ENCODE assay signal across 15 cellular contexts in the genomic region with DNA sequence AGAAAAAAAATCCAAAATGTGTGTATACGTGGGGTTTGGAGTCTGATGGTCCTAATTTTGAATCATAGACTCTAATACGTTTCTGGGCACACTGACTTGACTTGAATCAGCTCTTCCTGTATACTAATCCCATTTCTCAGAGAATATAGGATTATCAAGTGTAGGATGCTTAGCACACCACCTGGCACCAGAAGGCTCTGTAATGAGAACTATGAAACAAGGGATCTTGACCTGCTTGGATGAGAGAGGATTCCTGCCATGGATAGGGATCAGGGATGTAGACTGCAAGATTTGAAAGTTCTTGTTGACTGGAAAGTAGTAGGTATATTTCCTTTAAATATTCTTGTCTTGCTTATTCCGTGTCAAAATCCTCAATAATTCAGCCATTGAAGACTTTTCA. TPM values are rescaled to one million over a fixed set of nuclear protein-coding genes. Genes with fewer than 3 reads are reported as not detected.
A peak's percentile ranks its signal among the peaks of the same experiment; 100 is the strongest.
DNase-seq lines count a peak whose midpoint lies in the region; ATAC-seq and TF ChIP-seq lines count a peak whose summit lies in the region.
"Had no signal": no experiment of that assay in that cellular context is flagged by ENCODE, and none has a peak within 500 bp of the region (broad histone marks: within the 10 kb centered on the region; RNA-seq: fewer than 3 reads in every experiment).

No MANE protein-coding gene starts in this region.

- peak overlapping the region; percentile 5 for H3K27ac Mint-ChIP-seq in T-helper 2 cell treated with Interferon-gamma antibody and Interleukin-4, amounts not matched to agents 5 μg/mL and 100 μg/mL, for 36 hours
- peak overlapping the region in 2 of 3 donors; percentile 16 to 50 for H3K27ac Mint-ChIP-seq in IgD-negative memory B cell
- H3K27ac Mint-ChIP-seq in WTC11: peak overlapping the region; percentile 24; the same call in 1 of the 2 replicates
- peak overlapping the region; percentile 26 for H3K27ac Mint-ChIP-seq in progenitor cell of endocrine pancreas

- no peak for DNase-seq in T-helper 2 cell treated with Interferon-gamma antibody and Interleukin-4, amounts not matched to agents 5 μg/mL and 100 μg/mL, for 36 hours (ENCODE audit: low spot score)
- DNase-seq in T-helper 2 cell (no peak), WTC11 (ENCODE audit: low spot score) (no peak), progenitor cell of endocrine pancreas (ENCODE audit: low spot score, unreplicated experiment) (no peak), GM03348 (ENCODE audit: low spot score) (no peak), NCI-H1092 treated with DMSO at 0.1 percent for 48 hours (lab: John Stamatoyannopoulos, UW) (no peak), mesenteric fat pad (ENCODE audit: low spot score) (no peak)
- DNase-seq: 8988T, DMS79, Karpas-422, NCI-H1417 treated with DMSO at 0.1 percent for 48 hours, NCI-H2029 treated with DMSO at 0.1 percent for 48 hours, NCI-H526 treated with DMSO at 0.1 percent for 48 hours, SHP77 had no signal

- POLR2A ChIA-PET in WTC11 (lab: Charles Lee): no interaction called here

- H3K4me1 Mint-ChIP-seq in T-helper 2 cell treated with Interferon-gamma antibody and Interleukin-4, amounts not matched to agents 5 μg/mL and 100 μg/mL, for 36 hours (ENCODE audit: low read depth): peaks cover 32% of the 10 kb centered on the region
- H3K4me1 Mint-ChIP-seq in IgD-negative memory B cell: peaks cover 38 to 50% (median 40%) of the 10 kb centered on the region in 3 donors
- peaks cover 50% of the 10 kb centered on the region for H3K4me1 Mint-ChIP-seq in WTC11
- peaks cover 17% of the 10 kb centered on the region for H3K4me1 Mint-ChIP-seq in progenitor cell of endocrine pancreas (ENCODE audit: low read depth)

- TF ChIP-seq CTCF in WTC11 (IDR thresholded peaks at IDR 0.05) (no peak), progenitor cell of endocrine pancreas (IDR thresholded peaks at IDR 0.05; ENCODE audit: unreplicated experiment) (no peak)

- no peak overlapping the region for H3K4me3 Mint-ChIP-seq in T-helper 2 cell treated with Interferon-gamma antibody and Interleukin-4, amounts not matched to agents 5 μg/mL and 100 μg/mL, for 36 hours
- H3K4me3 Mint-ChIP-seq in IgD-negative memory B cell (peak overlapping the region in 2 of 4 donors; percentile 14 to 16), WTC11 (no peak overlapping the region), progenitor cell of endocrine pancreas (ENCODE audit: low read depth) (no peak overlapping the region)

- no peak for ATAC-seq in WTC11

- CTCF ChIA-PET in WTC11 (lab: Charles Lee): no interaction called here

- no peaks in the 10 kb centered on the region for H3K27me3 Mint-ChIP-seq in T-helper 2 cell treated with Interferon-gamma antibody and Interleukin-4, amounts not matched to agents 5 μg/mL and 100 μg/mL, for 36 hours (ENCODE audit: low read depth)
- H3K27me3 Mint-ChIP-seq in IgD-negative memory B cell (no peaks in the 10 kb centered on the region), WTC11 (ENCODE audit: low read depth) (no peaks in the 10 kb centered on the region), progenitor cell of endocrine pancreas (no peaks in the 10 kb centered on the region)

- peaks cover 4% of the 10 kb centered on the region for H3K36me3 Mint-ChIP-seq in T-helper 2 cell treated with Interferon-gamma antibody and Interleukin-4, amounts not matched to agents 5 μg/mL and 100 μg/mL, for 36 hours (ENCODE audit: low read depth)
- H3K36me3 Mint-ChIP-seq in IgD-negative memory B cell (peaks cover 1% of the 10 kb centered on the region), WTC11 (peaks cover 8% of the 10 kb centered on the region), progenitor cell of endocrine pancreas (ENCODE audit: insufficient read depth) (peaks cover 2% of the 10 kb centered on the region)

- no peaks in the 10 kb centered on the region for H3K9me3 Mint-ChIP-seq in T-helper 2 cell treated with Interferon-gamma antibody and Interleukin-4, amounts not matched to agents 5 μg/mL and 100 μg/mL, for 36 hours
- H3K9me3 Mint-ChIP-seq in IgD-negative memory B cell: no peaks in the 10 kb centered on the region
- no peaks in the 10 kb centered on the region for H3K9me3 Mint-ChIP-seq in WTC11
- H3K9me3 Mint-ChIP-seq in progenitor cell of endocrine pancreas (ENCODE audit: low read depth): no peaks in the 10 kb centered on the region

TF ChIP-seq in WTC11, 78 proteins besides CTCF, POLR2A, EP300 and RAD21:
- no peak for TF ChIP-seq ZNF219 (CRISPR knock-in tag; IDR thresholded peaks at IDR 0.05; ENCODE audit: borderline replicate concordance)
- TF ChIP-seq FOXK1 (CRISPR knock-in tag; IDR thresholded peaks at IDR 0.05): no peak
- TF ChIP-seq, protein P1, sequence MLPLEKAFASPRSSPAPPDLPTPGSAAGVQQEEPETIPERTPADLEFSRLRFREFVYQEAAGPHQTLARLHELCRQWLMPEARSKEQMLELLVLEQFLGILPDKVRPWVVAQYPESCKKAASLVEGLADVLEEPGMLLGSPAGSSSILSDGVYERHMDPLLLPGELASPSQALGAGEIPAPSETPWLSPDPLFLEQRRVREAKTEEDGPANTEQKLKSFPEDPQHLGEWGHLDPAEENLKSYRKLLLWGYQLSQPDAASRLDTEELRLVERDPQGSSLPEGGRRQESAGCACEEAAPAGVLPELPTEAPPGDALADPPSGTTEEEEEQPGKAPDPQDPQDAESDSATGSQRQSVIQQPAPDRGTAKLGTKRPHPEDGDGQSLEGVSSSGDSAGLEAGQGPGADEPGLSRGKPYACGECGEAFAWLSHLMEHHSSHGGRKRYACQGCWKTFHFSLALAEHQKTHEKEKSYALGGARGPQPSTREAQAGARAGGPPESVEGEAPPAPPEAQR (CRISPR knock-in tag; IDR thresholded peaks at IDR 0.05): no peak
- TF ChIP-seq, protein P2, sequence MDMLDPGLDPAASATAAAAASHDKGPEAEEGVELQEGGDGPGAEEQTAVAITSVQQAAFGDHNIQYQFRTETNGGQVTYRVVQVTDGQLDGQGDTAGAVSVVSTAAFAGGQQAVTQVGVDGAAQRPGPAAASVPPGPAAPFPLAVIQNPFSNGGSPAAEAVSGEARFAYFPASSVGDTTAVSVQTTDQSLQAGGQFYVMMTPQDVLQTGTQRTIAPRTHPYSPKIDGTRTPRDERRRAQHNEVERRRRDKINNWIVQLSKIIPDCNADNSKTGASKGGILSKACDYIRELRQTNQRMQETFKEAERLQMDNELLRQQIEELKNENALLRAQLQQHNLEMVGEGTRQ (CRISPR knock-in tag; IDR thresholded peaks at IDR 0.05): no peak
- TF ChIP-seq OVOL2 (CRISPR knock-in tag; IDR thresholded peaks at IDR 0.05; ENCODE audit: borderline replicate concordance): no peak
- TF ChIP-seq, protein P3, sequence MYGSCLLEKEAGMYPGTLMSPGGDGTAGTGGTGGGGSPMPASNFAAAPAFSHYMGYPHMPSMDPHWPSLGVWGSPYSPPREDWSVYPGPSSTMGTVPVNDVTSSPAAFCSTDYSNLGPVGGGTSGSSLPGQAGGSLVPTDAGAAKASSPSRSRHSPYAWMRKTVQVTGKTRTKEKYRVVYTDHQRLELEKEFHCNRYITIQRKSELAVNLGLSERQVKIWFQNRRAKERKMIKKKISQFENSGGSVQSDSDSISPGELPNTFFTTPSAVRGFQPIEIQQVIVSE (CRISPR knock-in tag; IDR thresholded peaks at IDR 0.05; ENCODE audit: borderline replicate concordance): no peak
- TF ChIP-seq NFATC4 (CRISPR knock-in tag; IDR thresholded peaks at IDR 0.05): no peak
- TF ChIP-seq, protein P4, sequence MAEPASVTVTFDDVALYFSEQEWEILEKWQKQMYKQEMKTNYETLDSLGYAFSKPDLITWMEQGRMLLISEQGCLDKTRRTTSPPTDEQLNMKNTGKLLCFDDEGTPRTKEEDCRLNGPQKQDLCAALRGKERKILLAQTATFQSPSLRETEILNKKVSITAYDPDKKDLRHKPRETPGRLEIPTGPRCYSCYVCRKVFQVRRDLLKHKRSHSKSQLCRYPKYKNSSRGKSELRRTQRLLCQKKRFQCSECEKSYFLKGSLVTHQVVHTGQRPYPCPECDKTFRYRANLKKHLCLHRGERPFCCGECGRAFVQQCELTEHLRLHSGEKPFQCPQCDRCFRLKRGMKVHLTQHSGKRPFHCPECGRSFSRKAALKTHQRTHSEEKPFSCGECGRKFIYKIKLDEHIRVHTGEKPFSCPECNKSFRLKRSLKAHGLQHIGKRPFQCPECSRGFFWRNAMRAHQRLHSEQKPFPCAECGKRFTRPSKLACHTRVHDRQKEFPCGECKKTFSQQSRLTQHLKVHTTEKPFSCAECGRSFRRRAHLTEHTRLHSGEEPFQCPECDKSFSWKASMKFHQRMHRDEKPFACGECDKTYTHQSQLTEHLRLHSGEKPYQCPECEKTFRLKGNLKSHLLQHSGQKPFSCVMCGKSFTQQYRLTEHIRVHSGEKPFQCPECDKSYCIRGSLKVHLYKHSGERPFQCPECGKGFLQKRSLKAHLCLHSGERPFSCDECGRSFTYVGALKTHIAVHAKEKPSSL (CRISPR knock-in tag; conservative IDR thresholded peaks at IDR 0.05): no peak
- TF ChIP-seq ZNF396 (CRISPR knock-in tag; IDR thresholded peaks at IDR 0.05; ENCODE audit: borderline replicate concordance): no peak
- no peak for TF ChIP-seq ELF4 (CRISPR knock-in tag; IDR thresholded peaks at IDR 0.05; ENCODE audit: low read depth)
- TF ChIP-seq SMAD3 (CRISPR knock-in tag; IDR thresholded peaks at IDR 0.05; ENCODE audit: borderline replicate concordance): no peak
- TF ChIP-seq NFE2L1 (CRISPR knock-in tag; IDR thresholded peaks at IDR 0.05): no peak
- TF ChIP-seq, protein P5, sequence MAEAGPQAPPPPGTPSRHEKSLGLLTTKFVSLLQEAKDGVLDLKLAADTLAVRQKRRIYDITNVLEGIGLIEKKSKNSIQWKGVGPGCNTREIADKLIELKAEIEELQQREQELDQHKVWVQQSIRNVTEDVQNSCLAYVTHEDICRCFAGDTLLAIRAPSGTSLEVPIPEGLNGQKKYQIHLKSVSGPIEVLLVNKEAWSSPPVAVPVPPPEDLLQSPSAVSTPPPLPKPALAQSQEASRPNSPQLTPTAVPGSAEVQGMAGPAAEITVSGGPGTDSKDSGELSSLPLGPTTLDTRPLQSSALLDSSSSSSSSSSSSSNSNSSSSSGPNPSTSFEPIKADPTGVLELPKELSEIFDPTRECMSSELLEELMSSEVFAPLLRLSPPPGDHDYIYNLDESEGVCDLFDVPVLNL (CRISPR knock-in tag; IDR thresholded peaks at IDR 0.05; ENCODE audit: borderline replicate concordance, low read depth): no peak
- no peak for TF ChIP-seq TCF7 (CRISPR knock-in tag; IDR thresholded peaks at IDR 0.05; ENCODE audit: low read depth)
- no peak for TF ChIP-seq SMAD4 (CRISPR knock-in tag; IDR thresholded peaks at IDR 0.05)
- TF ChIP-seq ZBTB21 (CRISPR knock-in tag; IDR thresholded peaks at IDR 0.05; ENCODE audit: borderline replicate concordance): no peak
- no peak for TF ChIP-seq SP1 (CRISPR knock-in tag; conservative IDR thresholded peaks at IDR 0.05)

RNA-seq across cellular contexts. Expression of a gene that starts 7.8 kb away (rescaled TPM):
- polyA plus RNA-seq in IgD-negative memory B cell: 69.5 TPM
- 316 to 363 TPM (median 335 TPM) in 3 replicates for total RNA-seq in WTC11 (2021)
- 133 and 138 TPM in 2 replicates for total RNA-seq in progenitor cell of endocrine pancreas
- total RNA-seq in mesenteric fat pad: 101 TPM

RNA-seq across cellular contexts. Expression of a gene that starts 33.3 kb away (rescaled TPM):
- polyA plus RNA-seq in IgD-negative memory B cell: 84.6 TPM
- total RNA-seq in WTC11 (2021) (22.9 to 24.2 TPM (median 24.2 TPM) in 3 replicates), progenitor cell of endocrine pancreas (23.1 and 25.7 TPM in 2 replicates), mesenteric fat pad (13.9 TPM)
